In genomic region chr2:106192752-106193490, GRCh38 we compare ENCODE assay signal across 8 cellular contexts. TPM values are rescaled to one million over a fixed set of nuclear protein-coding genes. Genes with fewer than 3 reads are reported as not detected.
A peak's percentile ranks its signal among the peaks of the same experiment; 100 is the strongest.
DNase-seq lines count a peak whose midpoint lies in the region; ATAC-seq and TF ChIP-seq lines count a peak whose summit lies in the region.

No MANE protein-coding gene starts in this region.

- H3K79me2 ChIP-seq in OCI-LY7 (ENCODE audit: insufficient read depth, low read depth, low read length), result no peaks in the 10 kb centered on the region

- H3K36me3 Mint-ChIP-seq in activated T-helper 17 cell treated with anti-CD3 and anti-CD28 coated beads, Interleukin-2, amount 50 U/mL, for 72 hours (ENCODE audit: low read depth), result peaks cover 40% of the 10 kb centered on the region

- peak overlapping the region; percentile 66; the same call in 1 of the 2 replicates for H2AFZ ChIP-seq in OCI-LY7 (ENCODE audit: low read length)

- H4K20me1 ChIP-seq in OCI-LY7 (ENCODE audit: insufficient read depth, low read length), result no peaks in the 10 kb centered on the region; the same call in 1 of the 2 replicates

- no peaks in the 10 kb centered on the region for H3K9me2 ChIP-seq in OCI-LY7 (ENCODE audit: insufficient read depth, low read length)

- H3K4me1 Mint-ChIP-seq in activated T-helper 17 cell treated with anti-CD3 and anti-CD28 coated beads, Interleukin-2, amount 50 U/mL, for 72 hours, result peaks cover 40% of the 10 kb centered on the region

- no peaks in the 10 kb centered on the region for H3K27me3 Mint-ChIP-seq in activated T-helper 17 cell treated with anti-CD3 and anti-CD28 coated beads, Interleukin-2, amount 50 U/mL, for 72 hours

- no peaks in the 10 kb centered on the region for H3K9me3 ChIP-seq in OCI-LY7 (ENCODE audit: low read length)

- no peak for TF ChIP-seq CTCF in OCI-LY7 (conservative IDR thresholded peaks at IDR 0.05; ENCODE audit: low read length)

- CTCF ChIA-PET in OCI-LY7 (lab: Charles Lee; ENCODE audit: unreplicated experiment), result no interaction called here

- H3K4me2 ChIP-seq in OCI-LY7 (ENCODE audit: low read length), result peak overlapping the region; percentile 93

- POLR2A ChIA-PET in OCI-LY7 (lab: Charles Lee), result interaction anchor here (0.5 to 1.5 kb wide), 5 partner anchors 11 to 547 kb away, joined by 3 to 5 read pairs (median 4); no protein-coding TSS in a partner anchor

- intact Hi-C loops in OCI-LY7 (cut with micrococcal nuclease; ENCODE audit: unreplicated experiment) (loop anchor here (10.0 kb wide), 1 partner anchor 858 kb away; the partner anchor contains the start of gene C2orf49), sciatic nerve (cut with DNase I) (no loop called here)

- no peaks in the 10 kb centered on the region for H3K9me3 Mint-ChIP-seq in activated T-helper 17 cell treated with anti-CD3 and anti-CD28 coated beads, Interleukin-2, amount 50 U/mL, for 72 hours

- H3K27ac Mint-ChIP-seq in activated T-helper 17 cell treated with anti-CD3 and anti-CD28 coated beads, Interleukin-2, amount 50 U/mL, for 72 hours, result peak overlapping the region; percentile 76

- peak overlapping the region; percentile 82 for H3K4me3 ChIP-seq in OCI-LY7 (ENCODE audit: low read depth, low read length, poor library complexity, severe bottlenecking)

- DNase-seq in DMS 273 treated with DMSO at 0.1 percent for 48 hours (lab: John Stamatoyannopoulos, UW), result peak; percentile 10
- peak; percentile 7 for DNase-seq in OCI-LY7 (ENCODE audit: low spot score)
- peak; percentile 89 for DNase-seq in glomerular visceral epithelial cell (ENCODE audit: extremely low spot score)
- no peak for DNase-seq in sciatic nerve (ENCODE audit: low spot score)
- no peak for DNase-seq in amniotic stem cell (lab: John Stamatoyannopoulos, UW)

- peaks cover 25% of the 10 kb centered on the region for H3K4me1 ChIP-seq in OCI-LY7 (ENCODE audit: insufficient read depth, low read length, poor library complexity, severe bottlenecking)

- peak; percentile 37 for ATAC-seq in GM19438 (IDR thresholded peaks at IDR 0.05; ENCODE audit: low read depth, unreplicated experiment)
- peak; percentile 43 for ATAC-seq in HG03520 (IDR thresholded peaks at IDR 0.05; ENCODE audit: unreplicated experiment)
- ATAC-seq in activated T-helper 17 cell treated with anti-CD3 and anti-CD28 coated beads, Interleukin-2, amount 50 U/mL, for 72 hours (replicated peaks), result peak; percentile 80
- ATAC-seq in sciatic nerve, result peak; percentile 23

- H3K27ac ChIP-seq in OCI-LY7 (ENCODE audit: low read depth, low read length, poor library complexity, severe bottlenecking), result no peak overlapping the region

- TSS peak; percentile 55 for BruUV-seq in OCI-LY7 (replicated peaks; lab: Mats Ljungman, UMichigan)

- H3K4me3 Mint-ChIP-seq in activated T-helper 17 cell treated with anti-CD3 and anti-CD28 coated beads, Interleukin-2, amount 50 U/mL, for 72 hours, result peak overlapping the region; percentile 78

- no peaks in the 10 kb centered on the region for H3K36me3 ChIP-seq in OCI-LY7 (ENCODE audit: insufficient read depth, low read length)

RNA-seq across cellular contexts. Expression of gene UXS1, which starts 1.2 kb away (rescaled TPM):
- 21.9 and 23.6 TPM in 2 replicates for total RNA-seq in OCI-LY7 (2014; rRNA removed; shearing (Covaris generic))
- total RNA-seq in OCI-LY7 (2022), result 20.5 and 30.4 TPM in 2 replicates
- total RNA-seq in activated T-helper 17 cell treated with anti-CD3 and anti-CD28 coated beads, Interleukin-2, amount 50 U/mL, for 72 hours, result 100 to 1,000 TPM in 1 of 2 donors, 10 to 100 TPM in 1; 62.0 to 105 TPM
- total RNA-seq in sciatic nerve, result 40.8 TPM

Comparison
In these comparisons a context has a peak if more than half of its experiments do, and no peak if none do; other contexts are left out.
1. DNase-seq: peak in DMS 273 treated with DMSO at 0.1 percent for 48 hours (single experiment), OCI-LY7 (single experiment) and glomerular visceral epithelial cell (single experiment); none in sciatic nerve (single experiment) and amniotic stem cell (single experiment).
2. ATAC-seq: peak in every context shown above with its lines; median percentile 80 in activated T-helper 17 cell treated with anti-CD3 and anti-CD28 coated beads, Interleukin-2, amount 50 U/mL, for 72 hours; 43 in HG03520; 37 in GM19438; 23 in sciatic nerve.